ENCODE assay signal across 8 cellular contexts in genomic region chrX:153971124-153971631, GRCh38. TPM values are rescaled to one million over a fixed set of nuclear protein-coding genes. Genes with fewer than 3 reads are reported as not detected.
A peak's percentile ranks its signal among the peaks of the same experiment; 100 is the strongest.
DNase-seq lines count a peak whose midpoint lies in the region; ATAC-seq and TF ChIP-seq lines count a peak whose summit lies in the region.

No MANE protein-coding gene starts in this region.

- H3K9ac ChIP-seq in neural progenitor cell (peak overlapping the region; percentile 98), stomach smooth muscle (ENCODE audit: low read length in 2 of 2) (peak overlapping the region; percentile 96 to 97)

- H2AFZ ChIP-seq in neural progenitor cell (replicated peaks): peak overlapping the region; percentile 73

- peaks cover 4% of the 10 kb centered on the region for H3K36me3 Mint-ChIP-seq in neural progenitor cell

- peak overlapping the region; percentile 100 for H3K27ac ChIP-seq in KOPT-K1 (ENCODE audit: low read depth, low read length, poor library complexity, severe bottlenecking)
- peak overlapping the region; percentile 100 for H3K27ac ChIP-seq in neural progenitor cell
- peak overlapping the region; percentile 99 for H3K27ac ChIP-seq in stomach smooth muscle (ENCODE audit: low read length)

- H3K27me3 ChIP-seq in neural progenitor cell (no peaks in the 10 kb centered on the region), stomach smooth muscle (ENCODE audit: control insufficient read depth in 1 of 2, insufficient read depth in 2 of 2, low read length in 2 of 2) (peaks cover 0 to 7% of the 10 kb centered on the region in 2 donors)

- peaks cover 27% of the 10 kb centered on the region; the same call in 1 of the 2 replicates for H3K36me3 ChIP-seq in KOPT-K1 (ENCODE audit: insufficient read depth, low read length)
- H3K36me3 ChIP-seq in neural progenitor cell: no peaks in the 10 kb centered on the region
- H3K36me3 ChIP-seq in stomach smooth muscle (ENCODE audit: control insufficient read depth in 2 of 2, insufficient read depth in 2 of 2, low read length in 2 of 2): no peaks in the 10 kb centered on the region

- peaks cover 21% of the 10 kb centered on the region for H3K4me1 ChIP-seq in neural progenitor cell
- H3K4me1 ChIP-seq in stomach smooth muscle (ENCODE audit: control insufficient read depth, insufficient read depth, low read length): peaks cover 52% of the 10 kb centered on the region

- H3K27me3 Mint-ChIP-seq in neural progenitor cell (ENCODE audit: insufficient read depth, low read depth): peaks cover 22% of the 10 kb centered on the region

- H3K27ac Mint-ChIP-seq in neural progenitor cell: peak overlapping the region; percentile 100

- H3K9me3 ChIP-seq in KOPT-K1 (ENCODE audit: insufficient read depth, low read length, poor library complexity, severe bottlenecking): no peaks in the 10 kb centered on the region
- H3K9me3 ChIP-seq in neural progenitor cell (ENCODE audit: low read depth): no peaks in the 10 kb centered on the region
- no peaks in the 10 kb centered on the region for H3K9me3 ChIP-seq in stomach smooth muscle (ENCODE audit: control insufficient read depth in 2 of 2, low read length in 2 of 2)

- no peaks in the 10 kb centered on the region for H3K9me3 Mint-ChIP-seq in neural progenitor cell

- H3K79me2 ChIP-seq in neural progenitor cell (ENCODE audit: low read depth): peaks cover 45% of the 10 kb centered on the region

- peaks cover 39% of the 10 kb centered on the region for H4K20me1 ChIP-seq in neural progenitor cell (ENCODE audit: low read depth)

- H3K4me3 ChIP-seq in fibroblast of villous mesenchyme (ENCODE audit: low read depth, low read length): peak overlapping the region; percentile 88
- H3K4me3 ChIP-seq in neural progenitor cell: peak overlapping the region; percentile 80
- H3K4me3 ChIP-seq in stomach smooth muscle (ENCODE audit: low read length in 2 of 2): peak overlapping the region; percentile 70 to 96

- DNase-seq in DMS53 (lab: John Stamatoyannopoulos, UW): peak; percentile 95
- DNase-seq in SHP77 (lab: John Stamatoyannopoulos, UW): peak; percentile 42 to 46
- DNase-seq in activated gamma-delta T cell (lab: John Stamatoyannopoulos, UW): peak; percentile 84
- peak; percentile 92 for DNase-seq in fibroblast of villous mesenchyme (ENCODE audit: low read depth)
- peak; percentile 83 for DNase-seq in neural progenitor cell (ENCODE audit: low spot score)

- peak overlapping the region; percentile 79 for H3K4me2 ChIP-seq in neural progenitor cell

- H3K4me3 Mint-ChIP-seq in neural progenitor cell: peak overlapping the region; percentile 100

- H3K4me1 Mint-ChIP-seq in neural progenitor cell: peaks cover 54% of the 10 kb centered on the region

- H3F3A ChIP-seq in neural progenitor cell (ENCODE audit: low read depth): peaks cover 35% of the 10 kb centered on the region

- peak; percentile 47 for ATAC-seq in GM21717 (IDR thresholded peaks at IDR 0.05; ENCODE audit: unreplicated experiment)

- TF ChIP-seq CTCF in fibroblast of villous mesenchyme (IDR thresholded peaks at IDR 0.05; ENCODE audit: insufficient read depth, low read depth, low read length): no peak
- TF ChIP-seq CTCF in neural progenitor cell (IDR thresholded peaks at IDR 0.05): no peak

RNA-seq across cellular contexts. Expression of gene HCFC1, which starts 0.4 kb away (rescaled TPM):
- 28.1 and 28.3 TPM in 2 replicates for total RNA-seq in fibroblast of villous mesenchyme
- total RNA-seq in neural progenitor cell (ENCODE audit: low replicate concordance): 20.7 and 57.7 TPM in 2 replicates

RNA-seq across cellular contexts. Expression of gene TMEM187, which starts 1.4 kb away (rescaled TPM):
- total RNA-seq in fibroblast of villous mesenchyme (5.2 and 7.1 TPM in 2 replicates), neural progenitor cell (ENCODE audit: low replicate concordance) (2.4 and 6.8 TPM in 2 replicates)

RNA-seq across cellular contexts. Expression of gene RENBP, which starts 26.7 kb away (rescaled TPM):
- total RNA-seq in fibroblast of villous mesenchyme (4.3 and 12.6 TPM in 2 replicates), neural progenitor cell (ENCODE audit: low replicate concordance) (5.4 and 9.3 TPM in 2 replicates)

RNA-seq across cellular contexts. Expression of gene NAA10, which starts 36.3 kb away (rescaled TPM):
- total RNA-seq in fibroblast of villous mesenchyme (59.9 and 62.2 TPM in 2 replicates), neural progenitor cell (ENCODE audit: low replicate concordance) (55.5 and 113 TPM in 2 replicates)

RNA-seq across cellular contexts. Expression of gene ARHGAP4, which starts 45.1 kb away (rescaled TPM):
- 3.0 and 5.2 TPM in 2 replicates for total RNA-seq in fibroblast of villous mesenchyme
- total RNA-seq in neural progenitor cell (ENCODE audit: low replicate concordance): 5.1 and 17.9 TPM in 2 replicates

Comparison
In these comparisons a context has a peak if more than half of its experiments do, and no peak if none do; other contexts are left out.
1. Peak in every context shown above with its lines: DNase-seq, ATAC-seq, H3K4me3 ChIP-seq and H3K27ac ChIP-seq.
2. DNase-seq: peak in every context shown above with its lines; median percentile 95 in DMS53; 92 in fibroblast of villous mesenchyme; 84 in activated gamma-delta T cell; 83 in neural progenitor cell; 44 in SHP77.